17 cellular contexts compared by ENCODE assay signal in the genomic region with DNA sequence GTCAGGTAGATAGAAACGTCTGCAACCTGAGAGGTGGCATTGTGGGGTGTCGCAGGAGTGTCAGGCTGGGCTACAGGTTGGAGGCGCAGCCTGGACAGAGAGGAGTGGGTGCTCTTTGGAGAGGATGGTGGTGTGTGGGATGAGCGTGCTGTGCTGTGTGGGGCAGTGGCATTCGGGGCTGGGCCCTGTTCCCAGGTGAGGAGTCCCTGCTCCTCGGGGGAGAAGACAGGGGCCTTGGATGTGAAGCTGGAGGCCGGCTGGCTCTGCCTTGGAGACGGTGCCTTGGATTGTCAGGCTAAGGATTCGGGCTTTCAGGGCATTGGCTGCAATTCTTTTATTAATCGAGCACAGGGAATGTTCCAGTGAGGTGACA.
"Had no signal": no experiment of that assay in that cellular context is flagged by ENCODE, and none has a peak within 500 bp of the region (broad histone marks: within the 10 kb centered on the region; RNA-seq: fewer than 3 reads in every experiment).

No MANE protein-coding gene starts in this region.

- H3K4me3 ChIP-seq: breast epithelium, gastrocnemius medialis, suprapubic skin, upper lobe of left lung had no signal

- H3K4me3 Mint-ChIP-seq: activated naive CD8-positive, alpha-beta T cell treated with anti-CD3 and anti-CD28 coated beads for 36 hours; effector memory CD8-positive, alpha-beta T cell; naive thymus-derived CD4-positive, alpha-beta T cell; stimulated activated naive B cell treated with anti-CD40 and anti-IgM and Interleukin-4, amounts not matched to agents 10 μg/mL and 1 μg/mL and 100 μg/mL, for 72 hours; T-cell had no signal

- H3K27me3 ChIP-seq: breast epithelium, gastrocnemius medialis, suprapubic skin, upper lobe of left lung had no signal

- ATAC-seq: activated CD4-positive, CD25-positive, alpha-beta regulatory T cell treated with anti-CD3 and anti-CD28 coated beads, Interleukin-2, amount 50 U/mL, for 24 hours; effector memory CD8-positive, alpha-beta T cell; left colon; naive thymus-derived CD4-positive, alpha-beta T cell; stimulated activated naive B cell treated with anti-CD40 and anti-IgM and Interleukin-4, amounts not matched to agents 10 μg/mL and 1 μg/mL and 100 μg/mL, for 72 hours; T-cell had no signal

- DNase-seq: activated CD4-positive, alpha-beta T cell treated with anti-CD3 and anti-CD28 coated beads, Interleukin-2, amount 50 U/mL, for 4 hours; activated naive CD8-positive, alpha-beta T cell treated with anti-CD3 and anti-CD28 coated beads for 36 hours; activated T-cell treated with anti-CD3 and anti-CD28 coated beads for 4 hours; dermis blood vessel endothelial cell; effector memory CD8-positive, alpha-beta T cell; gastrocnemius medialis; left colon; naive thymus-derived CD4-positive, alpha-beta T cell; stimulated activated CD4-positive, alpha-beta T cell treated with anti-CD3 and anti-CD28 coated beads, Interleukin-2, amount 100 ng/mL, for 48 hours; stimulated activated naive B cell treated with anti-CD40 and anti-IgM and Interleukin-4, amounts not matched to agents 10 μg/mL and 1 μg/mL and 100 μg/mL, for 72 hours; T-cell; T-helper 9 cell had no signal

- H3K4me2 ChIP-seq: SK-N-SH had no signal

- H3K36me3 ChIP-seq: breast epithelium had no signal

- H3K27ac ChIP-seq: gastrocnemius medialis, upper lobe of left lung had no signal

- H3K9ac ChIP-seq: SK-N-SH had no signal

- H3K9me3 ChIP-seq: breast epithelium, gastrocnemius medialis, SK-N-SH, suprapubic skin, upper lobe of left lung had no signal

- H3K9me3 Mint-ChIP-seq: activated naive CD8-positive, alpha-beta T cell treated with anti-CD3 and anti-CD28 coated beads for 36 hours; effector memory CD8-positive, alpha-beta T cell; naive thymus-derived CD4-positive, alpha-beta T cell; stimulated activated naive B cell treated with anti-CD40 and anti-IgM and Interleukin-4, amounts not matched to agents 10 μg/mL and 1 μg/mL and 100 μg/mL, for 72 hours; T-cell had no signal

- H3K4me1 ChIP-seq: breast epithelium, gastrocnemius medialis had no signal

- H3K36me3 Mint-ChIP-seq: activated naive CD8-positive, alpha-beta T cell treated with anti-CD3 and anti-CD28 coated beads for 36 hours had no signal

- H3K27ac Mint-ChIP-seq: activated naive CD8-positive, alpha-beta T cell treated with anti-CD3 and anti-CD28 coated beads for 36 hours; stimulated activated naive B cell treated with anti-CD40 and anti-IgM and Interleukin-4, amounts not matched to agents 10 μg/mL and 1 μg/mL and 100 μg/mL, for 72 hours; T-cell had no signal

- H3K27me3 Mint-ChIP-seq: activated naive CD8-positive, alpha-beta T cell treated with anti-CD3 and anti-CD28 coated beads for 36 hours; effector memory CD8-positive, alpha-beta T cell; naive thymus-derived CD4-positive, alpha-beta T cell; stimulated activated naive B cell treated with anti-CD40 and anti-IgM and Interleukin-4, amounts not matched to agents 10 μg/mL and 1 μg/mL and 100 μg/mL, for 72 hours; T-cell had no signal

- H3K9me2 ChIP-seq: SK-N-SH had no signal
